Comparison of ENCODE assay signal across 1 cellular context in genomic region chr11:57322881-57323467, GRCh38.
TF ChIP-seq lines count a peak whose summit lies in the region.

No MANE protein-coding gene starts in this region.

TF ChIP-seq in GM23338, 12 proteins besides CTCF, POLR2A, EP300 and RAD21 (continued from another document):
- TF ChIP-seq REST (IDR thresholded peaks at IDR 0.05; ENCODE audit: unreplicated experiment) (no peak), JUNB (IDR thresholded peaks at IDR 0.05; ENCODE audit: unreplicated experiment) (no peak), STAT1 (IDR thresholded peaks at IDR 0.05; ENCODE audit: unreplicated experiment) (no peak), ZNF114 (CRISPR knock-in tag; IDR thresholded peaks at IDR 0.05) (no peak), CREB1 (CRISPR knock-in tag; IDR thresholded peaks at IDR 0.05; ENCODE audit: low read depth) (no peak), ZNF331 (CRISPR knock-in tag; IDR thresholded peaks at IDR 0.05; ENCODE audit: low read depth) (no peak), EZH2phosphoT487 (IDR thresholded peaks at IDR 0.05; ENCODE audit: unreplicated experiment) (no peak)
